In genomic region chr5:9168791-9169611, GRCh38 we compare ENCODE assay signal across 13 cellular contexts.
DNase-seq lines count a peak whose midpoint lies in the region; TF ChIP-seq lines count a peak whose summit lies in the region.
"Had no signal": no experiment of that assay in that cellular context is flagged by ENCODE, and none has a peak within 500 bp of the region (broad histone marks: within the 10 kb centered on the region; RNA-seq: fewer than 3 reads in every experiment).

No MANE protein-coding gene starts in this region.

- in situ Hi-C loops in astrocyte of the spinal cord (cut with HindIII; ENCODE audit: low sequenced_read_pairs), result no loop called here

- DNase-seq in M059J (ENCODE audit: low read depth) (peak; percentile 68), astrocyte of the spinal cord (ENCODE audit: low read depth, low spot score) (peak; percentile 61), fibroblast of peridontal ligament (ENCODE audit: extremely low read depth) (peak; percentile 65), renal cortical epithelial cell (ENCODE audit: low read depth) (peak; percentile 88), dermis blood vessel endothelial cell (no peak), erythroblast (lab: John Stamatoyannopoulos, UW) (no peak), activated T-cell treated with anti-CD3 and anti-CD28 coated beads for 4 hours (no peak)
- DNase-seq: activated CD4-positive, alpha-beta T cell treated with anti-CD3 and anti-CD28 coated beads, Interleukin-2, amount 10 ng/mL, durations not matched to agents 24 days and 14 days; activated naive CD4-positive, alpha-beta T cell treated with anti-CD3 and anti-CD28 coated beads for 36 hours; activated T-cell treated with anti-CD3 and anti-CD28 coated beads, Interleukin-2, amount 50 U/mL, for 72 hours; MV-4-11; NCI-H524; stimulated activated CD4-positive, alpha-beta T cell treated with anti-CD3 and anti-CD28 coated beads, Interleukin-15, amount 100 ng/mL, for 24 hours had no signal

- TF ChIP-seq CTCF in astrocyte of the spinal cord (IDR thresholded peaks at IDR 0.05; ENCODE audit: low read depth, low read length), result no peak

- no peak overlapping the region for H3K4me3 ChIP-seq in astrocyte of the spinal cord (ENCODE audit: low read depth, low read length)

- TF ChIP-seq POLR2A in erythroblast (IDR thresholded peaks at IDR 0.05; ENCODE audit: low read length), result no peak

Comparison
In these comparisons a context has a peak if more than half of its experiments do, and no peak if none do; other contexts are left out.
1. DNase-seq: peak in M059J (single experiment), astrocyte of the spinal cord (single experiment), fibroblast of peridontal ligament (single experiment) and renal cortical epithelial cell (single experiment); none in dermis blood vessel endothelial cell (single experiment), erythroblast (0 of 2) and activated T-cell treated with anti-CD3 and anti-CD28 coated beads for 4 hours (single experiment).